1 cellular context compared by ENCODE assay signal in the genomic region with DNA sequence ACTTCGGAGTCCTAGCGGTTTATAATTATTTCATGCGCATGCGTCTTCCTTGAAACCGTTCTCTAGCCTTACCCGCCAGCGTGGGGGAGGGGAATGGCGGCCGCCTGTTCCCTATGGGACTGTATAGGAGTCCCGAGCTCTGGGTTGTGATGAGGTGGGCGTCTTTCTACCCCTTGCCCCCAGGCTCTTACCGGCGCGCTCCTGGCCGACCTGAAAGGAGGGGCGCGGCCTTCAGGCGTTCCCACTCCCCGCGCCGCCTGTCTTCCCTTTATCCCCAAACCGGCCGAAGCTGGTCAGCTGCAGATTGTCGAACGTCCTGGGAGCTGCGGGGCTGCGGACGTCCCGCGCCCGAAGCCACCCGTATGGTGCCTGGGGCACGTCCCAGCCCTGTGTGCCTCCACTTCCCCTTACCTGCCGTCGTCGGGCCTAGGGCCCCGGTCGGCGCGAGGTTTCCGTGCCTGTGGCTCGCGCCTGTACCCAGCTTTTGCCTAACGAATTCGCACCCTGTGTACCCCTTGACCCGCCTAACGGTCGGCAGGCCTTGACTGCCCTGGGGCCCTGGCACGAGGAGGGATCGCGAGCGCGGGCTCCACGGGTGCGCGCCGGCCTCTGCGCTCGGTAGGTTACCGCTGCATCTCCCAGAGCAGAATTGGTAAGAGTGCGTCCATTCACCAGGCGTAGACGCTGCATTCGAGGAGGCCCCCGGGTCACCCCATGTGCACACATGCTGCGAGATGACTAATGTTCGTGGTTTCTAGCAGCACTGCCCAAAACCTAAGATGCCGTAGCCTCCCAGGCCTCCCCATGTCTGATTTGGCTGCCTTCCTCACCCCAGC.
TF ChIP-seq lines count a peak whose summit lies in the region.

No MANE protein-coding gene starts in this region.

TF ChIP-seq in GM23338, 12 proteins besides CTCF, POLR2A, EP300 and RAD21 (continued from another document):
- TF ChIP-seq, protein P1, sequence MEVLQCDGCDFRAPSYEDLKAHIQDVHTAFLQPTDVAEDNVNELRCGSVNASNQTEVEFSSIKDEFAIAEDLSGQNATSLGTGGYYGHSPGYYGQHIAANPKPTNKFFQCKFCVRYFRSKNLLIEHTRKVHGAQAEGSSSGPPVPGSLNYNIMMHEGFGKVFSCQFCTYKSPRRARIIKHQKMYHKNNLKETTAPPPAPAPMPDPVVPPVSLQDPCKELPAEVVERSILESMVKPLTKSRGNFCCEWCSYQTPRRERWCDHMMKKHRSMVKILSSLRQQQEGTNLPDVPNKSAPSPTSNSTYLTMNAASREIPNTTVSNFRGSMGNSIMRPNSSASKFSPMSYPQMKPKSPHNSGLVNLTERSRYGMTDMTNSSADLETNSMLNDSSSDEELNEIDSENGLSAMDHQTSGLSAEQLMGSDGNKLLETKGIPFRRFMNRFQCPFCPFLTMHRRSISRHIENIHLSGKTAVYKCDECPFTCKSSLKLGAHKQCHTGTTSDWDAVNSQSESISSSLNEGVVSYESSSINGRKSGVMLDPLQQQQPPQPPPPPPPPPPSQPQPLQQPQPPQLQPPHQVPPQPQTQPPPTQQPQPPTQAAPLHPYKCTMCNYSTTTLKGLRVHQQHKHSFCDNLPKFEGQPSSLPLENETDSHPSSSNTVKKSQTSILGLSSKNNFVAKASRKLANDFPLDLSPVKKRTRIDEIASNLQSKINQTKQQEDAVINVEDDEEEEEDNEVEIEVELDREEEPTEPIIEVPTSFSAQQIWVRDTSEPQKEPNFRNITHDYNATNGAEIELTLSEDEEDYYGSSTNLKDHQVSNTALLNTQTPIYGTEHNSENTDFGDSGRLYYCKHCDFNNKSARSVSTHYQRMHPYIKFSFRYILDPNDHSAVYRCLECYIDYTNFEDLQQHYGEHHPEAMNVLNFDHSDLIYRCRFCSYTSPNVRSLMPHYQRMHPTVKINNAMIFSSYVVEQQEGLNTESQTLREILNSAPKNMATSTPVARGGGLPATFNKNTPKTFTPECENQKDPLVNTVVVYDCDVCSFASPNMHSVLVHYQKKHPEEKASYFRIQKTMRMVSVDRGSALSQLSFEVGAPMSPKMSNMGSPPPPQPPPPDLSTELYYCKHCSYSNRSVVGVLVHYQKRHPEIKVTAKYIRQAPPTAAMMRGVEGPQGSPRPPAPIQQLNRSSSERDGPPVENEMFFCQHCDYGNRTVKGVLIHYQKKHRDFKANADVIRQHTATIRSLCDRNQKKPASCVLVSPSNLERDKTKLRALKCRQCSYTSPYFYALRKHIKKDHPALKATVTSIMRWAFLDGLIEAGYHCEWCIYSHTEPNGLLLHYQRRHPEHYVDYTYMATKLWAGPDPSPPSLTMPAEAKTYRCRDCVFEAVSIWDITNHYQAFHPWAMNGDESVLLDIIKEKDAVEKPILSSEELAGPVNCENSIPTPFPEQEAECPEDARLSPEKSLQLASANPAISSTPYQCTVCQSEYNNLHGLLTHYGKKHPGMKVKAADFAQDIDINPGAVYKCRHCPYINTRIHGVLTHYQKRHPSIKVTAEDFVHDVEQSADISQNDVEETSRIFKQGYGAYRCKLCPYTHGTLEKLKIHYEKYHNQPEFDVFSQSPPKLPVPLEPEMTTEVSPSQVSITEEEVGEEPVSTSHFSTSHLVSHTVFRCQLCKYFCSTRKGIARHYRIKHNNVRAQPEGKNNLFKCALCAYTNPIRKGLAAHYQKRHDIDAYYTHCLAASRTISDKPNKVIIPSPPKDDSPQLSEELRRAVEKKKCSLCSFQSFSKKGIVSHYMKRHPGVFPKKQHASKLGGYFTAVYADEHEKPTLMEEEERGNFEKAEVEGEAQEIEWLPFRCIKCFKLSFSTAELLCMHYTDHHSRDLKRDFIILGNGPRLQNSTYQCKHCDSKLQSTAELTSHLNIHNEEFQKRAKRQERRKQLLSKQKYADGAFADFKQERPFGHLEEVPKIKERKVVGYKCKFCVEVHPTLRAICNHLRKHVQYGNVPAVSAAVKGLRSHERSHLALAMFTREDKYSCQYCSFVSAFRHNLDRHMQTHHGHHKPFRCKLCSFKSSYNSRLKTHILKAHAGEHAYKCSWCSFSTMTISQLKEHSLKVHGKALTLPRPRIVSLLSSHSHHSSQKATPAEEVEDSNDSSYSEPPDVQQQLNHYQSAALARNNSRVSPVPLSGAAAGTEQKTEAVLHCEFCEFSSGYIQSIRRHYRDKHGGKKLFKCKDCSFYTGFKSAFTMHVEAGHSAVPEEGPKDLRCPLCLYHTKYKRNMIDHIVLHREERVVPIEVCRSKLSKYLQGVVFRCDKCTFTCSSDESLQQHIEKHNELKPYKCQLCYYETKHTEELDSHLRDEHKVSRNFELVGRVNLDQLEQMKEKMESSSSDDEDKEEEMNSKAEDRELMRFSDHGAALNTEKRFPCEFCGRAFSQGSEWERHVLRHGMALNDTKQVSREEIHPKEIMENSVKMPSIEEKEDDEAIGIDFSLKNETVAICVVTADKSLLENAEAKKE (CRISPR knock-in tag; IDR thresholded peaks at IDR 0.05) = no peak
